13 cellular contexts compared by ENCODE assay signal in genomic region chr2:73020657-73021370, GRCh38. TPM values are rescaled to one million over a fixed set of nuclear protein-coding genes. Genes with fewer than 3 reads are reported as not detected.
DNase-seq lines count a peak whose midpoint lies in the region; ATAC-seq and TF ChIP-seq lines count a peak whose summit lies in the region.
"Had no signal": no experiment of that assay in that cellular context is flagged by ENCODE, and none has a peak within 500 bp of the region (broad histone marks: within the 10 kb centered on the region; RNA-seq: fewer than 3 reads in every experiment).

No MANE protein-coding gene starts in this region.

- ATAC-seq in WTC11: no peak
- no peak for ATAC-seq in stimulated activated naive B cell treated with anti-CD40 and anti-IgM and Interleukin-4, amounts not matched to agents 10 μg/mL and 1 μg/mL and 100 μg/mL, for 72 hours (replicated peaks)
- ATAC-seq: heart left ventricle had no signal

- H3K9me3 Mint-ChIP-seq in WTC11: peaks cover 4% of the 10 kb centered on the region; the same call in 1 of the 2 replicates
- no peaks in the 10 kb centered on the region for H3K9me3 Mint-ChIP-seq in stimulated activated naive B cell treated with anti-CD40 and anti-IgM and Interleukin-4, amounts not matched to agents 10 μg/mL and 1 μg/mL and 100 μg/mL, for 72 hours

- peak overlapping the region; percentile 1; the same call in 1 of the 2 replicates for H3K27ac Mint-ChIP-seq in WTC11
- no peak overlapping the region for H3K27ac Mint-ChIP-seq in stimulated activated naive B cell treated with anti-CD40 and anti-IgM and Interleukin-4, amounts not matched to agents 10 μg/mL and 1 μg/mL and 100 μg/mL, for 72 hours

- WGBS in GM23248 (ENCODE audit: low coverage in 1 of 2, low lambda C conversion rate in 2 of 2, missing lambda C conversion rate in 2 of 2), 2 experiments: 78 to 80% methylated on average over 12 of the region's 12 CpGs
- 64% methylated on average over 12 of the region's 12 CpGs for WGBS in hepatocyte (ENCODE audit: low lambda C conversion rate, missing lambda C conversion rate)
- WGBS in smooth muscle cell (ENCODE audit: low lambda C conversion rate): 78% methylated on average over 12 of the region's 12 CpGs

- TF ChIP-seq CTCF in WTC11 (IDR thresholded peaks at IDR 0.05) (no peak), hepatocyte (IDR thresholded peaks at IDR 0.05; ENCODE audit: poor library complexity) (no peak), PC-9 (conservative IDR thresholded peaks at IDR 0.05) (no peak), smooth muscle cell (IDR thresholded peaks at IDR 0.05; ENCODE audit: borderline replicate concordance, insufficient read depth, poor library complexity, severe bottlenecking) (no peak)

- intact Hi-C loops in PC-9 (cut with micrococcal nuclease; ENCODE audit: unreplicated experiment): no loop called here

- no peaks in the 10 kb centered on the region for H3K79me2 ChIP-seq in GM23248 (ENCODE audit: insufficient read depth)
- H3K79me2 ChIP-seq in hepatocyte: no peaks in the 10 kb centered on the region
- no peaks in the 10 kb centered on the region for H3K79me2 ChIP-seq in PC-9 (ENCODE audit: low read depth)
- H3K79me2 ChIP-seq in smooth muscle cell (ENCODE audit: low read depth): no peaks in the 10 kb centered on the region

- no TSS peak for BruUV-seq in PC-9 (replicated peaks; lab: Mats Ljungman, UMichigan)

- peak overlapping the region; percentile 7 for H3K4me2 ChIP-seq in GM23248 (ENCODE audit: unreplicated experiment)
- H3K4me2 ChIP-seq in hepatocyte: peak overlapping the region; percentile 24
- H3K4me2 ChIP-seq in PC-9: no peak overlapping the region
- H3K4me2 ChIP-seq in smooth muscle cell: no peak overlapping the region

- CTCF ChIA-PET in WTC11 (lab: Charles Lee) (no interaction called here), PC-9 (lab: Charles Lee) (no interaction called here)

- H3K9ac ChIP-seq in GM23248 (no peak overlapping the region), smooth muscle cell (ENCODE audit: low read depth) (no peak overlapping the region)

- H3K27me3 ChIP-seq in GM23248 (replicated peaks; ENCODE audit: insufficient read depth) (no peaks in the 10 kb centered on the region), hepatocyte (no peaks in the 10 kb centered on the region), PC-9 (ENCODE audit: insufficient read depth, low read depth) (no peaks in the 10 kb centered on the region), smooth muscle cell (ENCODE audit: low read depth) (no peaks in the 10 kb centered on the region)
- H3K27me3 ChIP-seq: heart left ventricle had no signal

- H4K20me1 ChIP-seq in GM23248 (ENCODE audit: insufficient read depth): no peaks in the 10 kb centered on the region
- no peaks in the 10 kb centered on the region for H4K20me1 ChIP-seq in hepatocyte (ENCODE audit: insufficient read depth, poor library complexity, severe bottlenecking)
- H4K20me1 ChIP-seq in PC-9 (ENCODE audit: insufficient read depth): no peaks in the 10 kb centered on the region
- no peaks in the 10 kb centered on the region for H4K20me1 ChIP-seq in smooth muscle cell (ENCODE audit: low read depth)

- peak; percentile 84 for DNase-seq in GM23248
- no peak for DNase-seq in WTC11 (ENCODE audit: low spot score)
- peak; percentile 77 for DNase-seq in hepatocyte (ENCODE audit: low spot score)
- peak; percentile 69 for DNase-seq in stromal cell of bone marrow (ENCODE audit: low read depth)
- no peak for DNase-seq in PC-9
- no peak for DNase-seq in stimulated activated naive B cell treated with anti-CD40 and anti-IgM and Interleukin-4, amounts not matched to agents 10 μg/mL and 1 μg/mL and 100 μg/mL, for 72 hours
- DNase-seq in smooth muscle cell (lab: John Stamatoyannopoulos, UW; ENCODE audit: unreplicated experiment): no peak
- DNase-seq: activated CD4-positive, alpha-beta T cell treated with anti-CD3 and anti-CD28 coated beads, Interleukin-2, amount 50 U/mL, for 4 hours; amygdala; KBM-7; NCI-H2171; Right ventricle myocardium superior had no signal

- in situ Hi-C loops in GM23248 (cut with MboI): no loop called here

- no peaks in the 10 kb centered on the region for H3K9me3 ChIP-seq in GM23248 (ENCODE audit: low read depth)
- no peaks in the 10 kb centered on the region for H3K9me3 ChIP-seq in hepatocyte (ENCODE audit: low read depth)
- H3K9me3 ChIP-seq in PC-9 (ENCODE audit: insufficient read depth, low read depth): no peaks in the 10 kb centered on the region
- H3K9me3 ChIP-seq in smooth muscle cell (replicated peaks; ENCODE audit: low read depth): no peaks in the 10 kb centered on the region
- H3K9me3 ChIP-seq: heart left ventricle had no signal

- no peak overlapping the region for H3K4me3 ChIP-seq in GM23248
- H3K4me3 ChIP-seq in hepatocyte: no peak overlapping the region
- H3K4me3 ChIP-seq in PC-9: no peak overlapping the region
- H3K4me3 ChIP-seq in smooth muscle cell: no peak overlapping the region
- H3K4me3 ChIP-seq: heart left ventricle had no signal

- peaks cover 11% of the 10 kb centered on the region for H3K4me1 Mint-ChIP-seq in WTC11
- H3K4me1 Mint-ChIP-seq in stimulated activated naive B cell treated with anti-CD40 and anti-IgM and Interleukin-4, amounts not matched to agents 10 μg/mL and 1 μg/mL and 100 μg/mL, for 72 hours: peaks cover 5 to 7% of the 10 kb centered on the region in 2 donors

- 0 out of 2 replicates have a peak, but pooled peaks cover 3% of the 10 kb centered on the region for H3K36me3 Mint-ChIP-seq in WTC11
- H3K36me3 Mint-ChIP-seq in stimulated activated naive B cell treated with anti-CD40 and anti-IgM and Interleukin-4, amounts not matched to agents 10 μg/mL and 1 μg/mL and 100 μg/mL, for 72 hours: peaks cover 22 to 28% of the 10 kb centered on the region in 2 donors

- H3F3A ChIP-seq in GM23248 (ENCODE audit: insufficient read depth) (no peaks in the 10 kb centered on the region), PC-9 (ENCODE audit: insufficient read depth, low read depth) (no peaks in the 10 kb centered on the region), smooth muscle cell (ENCODE audit: low read depth) (no peaks in the 10 kb centered on the region)

- H3K36me3 ChIP-seq in GM23248 (ENCODE audit: low read depth) (no peaks in the 10 kb centered on the region), hepatocyte (replicated peaks; ENCODE audit: insufficient read depth, low read depth) (no peaks in the 10 kb centered on the region), PC-9 (ENCODE audit: low read depth) (no peaks in the 10 kb centered on the region), smooth muscle cell (ENCODE audit: low read depth) (no peaks in the 10 kb centered on the region)

- no peaks in the 10 kb centered on the region for H3K27me3 Mint-ChIP-seq in WTC11 (ENCODE audit: low read depth)
- no peaks in the 10 kb centered on the region for H3K27me3 Mint-ChIP-seq in stimulated activated naive B cell treated with anti-CD40 and anti-IgM and Interleukin-4, amounts not matched to agents 10 μg/mL and 1 μg/mL and 100 μg/mL, for 72 hours

- no peaks in the 10 kb centered on the region; the same call in 1 of the 2 replicates for H3K9me2 ChIP-seq in GM23248 (ENCODE audit: insufficient read depth)
- no peaks in the 10 kb centered on the region for H3K9me2 ChIP-seq in hepatocyte (replicated peaks; ENCODE audit: insufficient read depth)
- no peaks in the 10 kb centered on the region for H3K9me2 ChIP-seq in PC-9 (ENCODE audit: insufficient read depth)

- POLR2A ChIA-PET in WTC11 (lab: Charles Lee) (no interaction called here), PC-9 (lab: Charles Lee; ENCODE audit: unreplicated experiment) (no interaction called here)

- no peak overlapping the region for H2AFZ ChIP-seq in GM23248
- H2AFZ ChIP-seq in hepatocyte: no peak overlapping the region
- no peak overlapping the region for H2AFZ ChIP-seq in PC-9
- no peak overlapping the region for H2AFZ ChIP-seq in smooth muscle cell (ENCODE audit: low read depth)

- H3K27ac ChIP-seq in GM23248: peak overlapping the region; percentile 39; the same call in 1 of the 2 replicates
- peak overlapping the region; percentile 85 for H3K27ac ChIP-seq in hepatocyte
- H3K27ac ChIP-seq in PC-9: no peak overlapping the region
- no peak overlapping the region for H3K27ac ChIP-seq in smooth muscle cell (ENCODE audit: low read depth)
- H3K27ac ChIP-seq: heart left ventricle had no signal

- no peak overlapping the region for H3K4me3 Mint-ChIP-seq in WTC11
- H3K4me3 Mint-ChIP-seq in stimulated activated naive B cell treated with anti-CD40 and anti-IgM and Interleukin-4, amounts not matched to agents 10 μg/mL and 1 μg/mL and 100 μg/mL, for 72 hours: no peak overlapping the region

- H3K4me1 ChIP-seq in GM23248 (ENCODE audit: insufficient read depth) (peaks cover 11% of the 10 kb centered on the region), hepatocyte (ENCODE audit: insufficient read depth) (peaks cover 15% of the 10 kb centered on the region), PC-9 (replicated peaks; ENCODE audit: insufficient read depth) (no peaks in the 10 kb centered on the region), smooth muscle cell (ENCODE audit: low read depth) (no peaks in the 10 kb centered on the region)
- H3K4me1 ChIP-seq: heart left ventricle had no signal

TF ChIP-seq in WTC11, 78 proteins besides CTCF, POLR2A, EP300 and RAD21:
- TF ChIP-seq NR2C2 (CRISPR knock-in tag; IDR thresholded peaks at IDR 0.05) (no peak), GABPB1 (CRISPR knock-in tag; IDR thresholded peaks at IDR 0.05) (peak; percentile 98)

RNA-seq across cellular contexts. Expression of gene SFXN5, which starts 50.7 kb away (rescaled TPM):
- total RNA-seq in GM23248 (2014; rRNA removed; shearing (Covaris generic)): 16.4 and 17.1 TPM in 2 replicates
- polyA plus RNA-seq in GM23248 (2016; fragmentation: Nextera tagmentation; extraction: Ambion mirVana) (7.3 and 10.0 TPM in 2 replicates), hepatocyte (25.8 and 26.1 TPM in 2 replicates), smooth muscle cell (8.3 and 19.2 TPM in 2 replicates)
- total RNA-seq in WTC11 (2021) (23.1 to 25.9 TPM (median 23.6 TPM) in 3 replicates), hepatocyte (25.7 and 34.6 TPM in 2 replicates), PC-9 (2021) (12.5 and 15.2 TPM in 2 replicates), smooth muscle cell (6.9 and 8.8 TPM in 2 replicates)

Comparison
In these comparisons a context has a peak if more than half of its experiments do, and no peak if none do; other contexts are left out.
1. DNase-seq: peak in GM23248 (single experiment), hepatocyte (single experiment) and stromal cell of bone marrow (single experiment); none in WTC11 (single experiment), PC-9 (0 of 2), stimulated activated naive B cell treated with anti-CD40 and anti-IgM and Interleukin-4, amounts not matched to agents 10 μg/mL and 1 μg/mL and 100 μg/mL, for 72 hours (single experiment) and smooth muscle cell (single experiment).
2. H3K27ac ChIP-seq: peak in GM23248 (single experiment) and hepatocyte (single experiment); none in PC-9 (single experiment) and smooth muscle cell (single experiment).
3. H3K4me2 ChIP-seq: peak in GM23248 (single experiment) and hepatocyte (single experiment); none in PC-9 (single experiment) and smooth muscle cell (single experiment).